8 cellular contexts compared by ENCODE assay signal in genomic region chr4:53365486-53366300, GRCh38. TPM values are rescaled to one million over a fixed set of nuclear protein-coding genes. Genes with fewer than 3 reads are reported as not detected.
DNase-seq lines count a peak whose midpoint lies in the region; ATAC-seq, FAIRE-seq and TF ChIP-seq lines count a peak whose summit lies in the region.

Gene SCFD2 (minus strand): TSS chr4:53366061.

- H3K27ac ChIP-seq in pancreas = peak within 1 kb of the TSS in 3 of 4 donors; percentile 23 to 60 (median 34)
- H3K27ac ChIP-seq in tibial artery = peak within 1 kb of the TSS; percentile 65

- WGBS in pancreas, 2 donors = 0 to 1% methylated on average over 51 of the region's 51 CpGs

- H3K9me3 ChIP-seq in pancreas (no peaks in the 10 kb centered on the region), tibial artery (no peaks in the 10 kb centered on the region)

- intact Hi-C loops in Right ventricle myocardium superior (cut with DNase I) = loop anchor here (10.0 kb wide), 1 partner anchor 351 kb away; no protein-coding TSS in a partner anchor
- intact Hi-C loops in pancreas (cut with DNase I) = no loop called here
- intact Hi-C loops in tibial artery (cut with DNase I; ENCODE audit: low total_unique reads) = no loop called here

- H3K27me3 ChIP-seq in pancreas (peaks cover 0 to 7% (median 0%) of the 10 kb centered on the region in 4 donors), tibial artery (peaks cover 0 to 7% of the 10 kb centered on the region in 2 donors)

- TF ChIP-seq CTCF in GM12864 (IDR thresholded peaks at IDR 0.05; ENCODE audit: low read depth, low read length, missing control alignments) (no peak), pancreas (IDR thresholded peaks at IDR 0.05) (no peak), tibial artery (IDR thresholded peaks at IDR 0.05) (no peak)

- ATAC-seq in HG02759 (IDR thresholded peaks at IDR 0.05; ENCODE audit: unreplicated experiment) (peak; percentile 99), Right ventricle myocardium superior (ENCODE audit: poor library complexity) (peak; percentile 100), pancreas (peak; percentile 100)

- H3K4me1 ChIP-seq in pancreas (peaks cover 3 to 38% (median 6%) of the 10 kb centered on the region in 3 donors), tibial artery (peaks cover 0 to 46% (median 23%) of the 10 kb centered on the region in 4 donors)

- DNase-seq in GM12864 (ENCODE audit: low read depth) (peak; percentile 92), NCI-H1417 (lab: John Stamatoyannopoulos, UW) (peak; percentile 96 to 99 (median 98)), SW 1271 (lab: John Stamatoyannopoulos, UW) (peak; percentile 85 to 87), Right ventricle myocardium superior (peak; percentile 97), pancreas (peak; percentile 95 to 98 (median 96)), tibial artery (peak; percentile 98 to 99)
- peak; percentile 94 for DNase-seq in activated naive CD8-positive, alpha-beta T cell treated with anti-CD3 and anti-CD28 coated beads, Interleukin-2, amount 50 U/mL, for 16 hours (ENCODE audit: low read depth, low spot score)

- FAIRE-seq in pancreas (lab: Jason Lieb, UNC) = no peak

- H3K36me3 ChIP-seq in pancreas (no peaks in the 10 kb centered on the region), tibial artery (no peaks in the 10 kb centered on the region)

- H3K4me3 ChIP-seq in GM12864 (ENCODE audit: low read depth, low read length) = peak within 1 kb of the TSS; percentile 98
- peak within 1 kb of the TSS; percentile 74 to 99 (median 82) for H3K4me3 ChIP-seq in pancreas
- H3K4me3 ChIP-seq in tibial artery = peak within 1 kb of the TSS; percentile 67 to 94

RNA-seq across cellular contexts. Expression of gene SCFD2, which starts in this region (rescaled TPM):
- total RNA-seq in Right ventricle myocardium superior (9.1 TPM), pancreas (10 to 100 TPM in 3 of 6 donors, 1 to 10 TPM in 3; 6.1 to 13.5 (median 10.1) TPM)
- polyA plus RNA-seq in pancreas = 1 to 10 TPM; 4.0 to 4.6 TPM

Comparison
In these comparisons a context has a peak if more than half of its experiments do, and no peak if none do; other contexts are left out.
1. Peak in every context shown above with its lines: DNase-seq, ATAC-seq, H3K4me3 ChIP-seq and H3K27ac ChIP-seq.